ENCODE assay signal across 8 cellular contexts in genomic region chr1:151968058-151968457, GRCh38. TPM values are rescaled to one million over a fixed set of nuclear protein-coding genes. Genes with fewer than 3 reads are reported as not detected.
DNase-seq lines count a peak whose midpoint lies in the region; ATAC-seq and TF ChIP-seq lines count a peak whose summit lies in the region.

No MANE protein-coding gene starts in this region.

- TF ChIP-seq CTCF in LNCaP clone FGC (IDR thresholded peaks at IDR 0.05; ENCODE audit: control insufficient read depth, extremely low read depth, insufficient read depth) = peak; percentile 63
- TF ChIP-seq CTCF in colonic mucosa (IDR thresholded peaks at IDR 0.05) = peak; percentile 63
- peak; percentile 51 for TF ChIP-seq CTCF in mucosa of descending colon (IDR thresholded peaks at IDR 0.05)

- DNase-seq in EH (ENCODE audit: low read depth) (peak; percentile 62), LNCaP clone FGC (ENCODE audit: low read depth) (no peak), UCSD-AML1 (lab: John Stamatoyannopoulos, UW; ENCODE audit: unreplicated experiment) (peak; percentile 20), colonic mucosa (peak; percentile 74), mucosa of descending colon (peak in 1 of 3 donors; percentile 78), NCI-H345 treated with DMSO at 0.1 percent for 48 hours (lab: John Stamatoyannopoulos, UW; ENCODE audit: unreplicated experiment) (no peak)

- intact Hi-C loops in colonic mucosa (cut with DNase I) = loop anchor here (2.0 to 5.0 kb wide), 2 partner anchors 29 to 36 kb away; no protein-coding TSS in a partner anchor
- intact Hi-C loops in mucosa of descending colon (cut with DNase I, micrococcal nuclease) = no loop called here

- peaks cover 6% of the 10 kb centered on the region for H3K4me1 ChIP-seq in colonic mucosa
- H3K4me1 ChIP-seq in mucosa of descending colon (ENCODE audit: low read depth) = peaks cover 26% of the 10 kb centered on the region

- H3K9me3 ChIP-seq in colonic mucosa (no peaks in the 10 kb centered on the region), mucosa of descending colon (no peaks in the 10 kb centered on the region)

- H3K4me3 ChIP-seq in LNCaP clone FGC (ENCODE audit: low read depth, low read length) = no peak overlapping the region
- no peak overlapping the region for H3K4me3 ChIP-seq in colonic mucosa
- no peak overlapping the region for H3K4me3 ChIP-seq in mucosa of descending colon

- H3K27me3 ChIP-seq in colonic mucosa = no peaks in the 10 kb centered on the region

- peak; percentile 85 for ATAC-seq in mucosa of descending colon
- ATAC-seq in HG02759 (IDR thresholded peaks at IDR 0.05; ENCODE audit: unreplicated experiment) = no peak
- no peak for ATAC-seq in HG03108 (IDR thresholded peaks at IDR 0.05; ENCODE audit: unreplicated experiment)

- no peaks in the 10 kb centered on the region for H3K36me3 ChIP-seq in colonic mucosa
- H3K36me3 ChIP-seq in mucosa of descending colon (ENCODE audit: low read depth) = no peaks in the 10 kb centered on the region

- no peak overlapping the region for H3K27ac ChIP-seq in colonic mucosa

- peak overlapping the region in 1 of 2 donors; percentile 29 for H3K9ac ChIP-seq in colonic mucosa (ENCODE audit: low read depth in 2 of 2, low read length in 2 of 2)

RNA-seq across cellular contexts. Expression of gene S100A10, which starts 25.6 kb away (rescaled TPM):
- 1,000 to 10,000 TPM; 1,313 to 1,485 TPM for total RNA-seq in colonic mucosa
- total RNA-seq in mucosa of descending colon = 1,000 to 10,000 TPM in 2 of 3 donors, 100 to 1,000 TPM in 1; 540 to 1,335 (median 1,083) TPM

RNA-seq across cellular contexts. Expression of gene THEM4, which starts 58.7 kb away (rescaled TPM):
- 1 to 10 TPM; 6.6 to 7.7 TPM for total RNA-seq in colonic mucosa
- total RNA-seq in mucosa of descending colon = 10 to 100 TPM in 2 of 3 donors, 1 to 10 TPM in 1; 9.1 to 12.7 (median 11.3) TPM

Comparison
In these comparisons a context has a peak if more than half of its experiments do, and no peak if none do; other contexts are left out.
1. DNase-seq: peak in EH (single experiment), UCSD-AML1 (single experiment) and colonic mucosa (single experiment); none in LNCaP clone FGC (single experiment) and NCI-H345 treated with DMSO at 0.1 percent for 48 hours (single experiment).
2. Peak in every context shown above with its lines, with median percentiles within 50 percentile points of each other: CTCF ChIP-seq.